Comparison of ENCODE assay signal across 8 cellular contexts in the genomic region with DNA sequence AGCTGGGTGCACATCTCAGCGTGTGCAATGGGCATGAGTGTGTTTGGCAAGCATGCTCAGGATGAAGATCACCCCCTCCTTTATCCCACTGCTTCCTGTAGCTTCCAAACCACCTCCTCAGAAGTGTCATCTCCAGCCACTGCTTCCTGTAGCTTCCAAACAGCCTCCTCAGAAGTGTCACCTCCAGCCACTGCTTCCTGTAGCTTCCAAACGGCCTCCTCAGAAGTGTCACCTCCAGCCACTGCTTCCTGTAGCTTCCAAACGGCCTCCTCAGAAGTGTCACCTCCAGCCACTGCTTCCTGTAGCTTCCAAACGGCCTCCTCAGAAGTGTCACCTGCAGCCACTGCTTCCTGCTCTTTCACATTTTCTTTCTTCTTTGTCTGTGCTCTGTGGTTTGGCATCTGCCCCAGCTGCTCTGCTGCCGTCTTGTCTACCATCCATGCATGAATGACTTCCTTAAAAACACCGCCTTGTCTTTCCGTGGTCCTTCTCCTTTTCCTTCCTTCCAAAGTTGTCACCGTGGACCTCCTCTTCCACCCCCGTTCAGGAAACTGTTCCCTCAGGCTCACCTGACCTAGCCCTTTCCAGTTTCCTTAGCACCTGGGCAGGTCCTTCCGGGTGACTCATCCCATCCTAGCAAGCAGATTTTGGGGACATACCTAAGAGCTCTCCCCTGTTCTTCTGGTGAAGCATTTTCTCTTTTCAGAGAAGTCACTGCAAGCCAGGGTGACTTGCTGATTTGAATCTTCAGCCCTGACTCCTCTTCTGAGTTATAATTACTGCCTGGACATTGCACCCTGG. TPM values are rescaled to one million over a fixed set of nuclear protein-coding genes. Genes with fewer than 3 reads are reported as not detected.
DNase-seq lines count a peak whose midpoint lies in the region; ATAC-seq and TF ChIP-seq lines count a peak whose summit lies in the region.

No MANE protein-coding gene starts in this region.

- H3K36me3 Mint-ChIP-seq in activated T-cell treated with anti-CD3 and anti-CD28 coated beads, Interleukin-2, amount 50 U/mL, for 72 hours (ENCODE audit: insufficient read depth in 2 of 2) = peaks cover 3 to 7% of the 10 kb centered on the region in 2 donors
- H3K36me3 Mint-ChIP-seq in stimulated activated memory B cell treated with anti-CD40 and anti-IgM and Interleukin-4, amounts not matched to agents 10 μg/mL and 1 μg/mL and 100 μg/mL, for 72 hours = peaks cover 7% of the 10 kb centered on the region
- peaks cover 13% of the 10 kb centered on the region for H3K36me3 Mint-ChIP-seq in type B pancreatic cell

- no peak overlapping the region for H3K27ac ChIP-seq in RWPE1

- H3K27me3 Mint-ChIP-seq in activated T-cell treated with anti-CD3 and anti-CD28 coated beads, Interleukin-2, amount 50 U/mL, for 72 hours (ENCODE audit: low read depth) = no peaks in the 10 kb centered on the region
- H3K27me3 Mint-ChIP-seq in stimulated activated memory B cell treated with anti-CD40 and anti-IgM and Interleukin-4, amounts not matched to agents 10 μg/mL and 1 μg/mL and 100 μg/mL, for 72 hours = no peaks in the 10 kb centered on the region
- no peaks in the 10 kb centered on the region for H3K27me3 Mint-ChIP-seq in type B pancreatic cell

- H3K4me3 Mint-ChIP-seq in activated T-cell treated with anti-CD3 and anti-CD28 coated beads, Interleukin-2, amount 50 U/mL, for 72 hours = peak overlapping the region; percentile 1 to 6
- H3K4me3 Mint-ChIP-seq in stimulated activated memory B cell treated with anti-CD40 and anti-IgM and Interleukin-4, amounts not matched to agents 10 μg/mL and 1 μg/mL and 100 μg/mL, for 72 hours = peak overlapping the region; percentile 70
- H3K4me3 Mint-ChIP-seq in type B pancreatic cell = no peak overlapping the region

- peaks cover 14% of the 10 kb centered on the region for H3K4me1 Mint-ChIP-seq in activated T-cell treated with anti-CD3 and anti-CD28 coated beads, Interleukin-2, amount 50 U/mL, for 72 hours (ENCODE audit: low read depth)
- peaks cover 32% of the 10 kb centered on the region for H3K4me1 Mint-ChIP-seq in stimulated activated memory B cell treated with anti-CD40 and anti-IgM and Interleukin-4, amounts not matched to agents 10 μg/mL and 1 μg/mL and 100 μg/mL, for 72 hours
- no peaks in the 10 kb centered on the region for H3K4me1 Mint-ChIP-seq in type B pancreatic cell (ENCODE audit: unreplicated experiment)

- H3K9me3 Mint-ChIP-seq in activated T-cell treated with anti-CD3 and anti-CD28 coated beads, Interleukin-2, amount 50 U/mL, for 72 hours = peaks cover 0 to 6% of the 10 kb centered on the region in 2 donors
- H3K9me3 Mint-ChIP-seq in stimulated activated memory B cell treated with anti-CD40 and anti-IgM and Interleukin-4, amounts not matched to agents 10 μg/mL and 1 μg/mL and 100 μg/mL, for 72 hours = no peaks in the 10 kb centered on the region
- H3K9me3 Mint-ChIP-seq in type B pancreatic cell = no peaks in the 10 kb centered on the region

- TF ChIP-seq CTCF in RWPE1 (conservative IDR thresholded peaks at IDR 0.05; ENCODE audit: low read depth) (no peak), type B pancreatic cell (conservative IDR thresholded peaks at IDR 0.05) (no peak)

- no peak for DNase-seq in activated T-cell treated with anti-CD3 and anti-CD28 coated beads, Interleukin-2, amount 50 U/mL, for 72 hours
- no peak for DNase-seq in activated T-cell treated with anti-CD3 and anti-CD28 coated beads, Interleukin-2, amount 50 U/mL, for 48 hours
- peak; percentile 45 for DNase-seq in RWPE1 (ENCODE audit: low spot score)
- DNase-seq in left ventricle myocardium superior = no peak
- no peak for DNase-seq in DMS 273 treated with DMSO at 0.1 percent for 48 hours (lab: John Stamatoyannopoulos, UW)
- DNase-seq in type B pancreatic cell (ENCODE audit: extremely low spot score, unreplicated experiment) = no peak

- no peak overlapping the region for H3K27ac Mint-ChIP-seq in activated T-cell treated with anti-CD3 and anti-CD28 coated beads, Interleukin-2, amount 50 U/mL, for 72 hours
- H3K27ac Mint-ChIP-seq in stimulated activated memory B cell treated with anti-CD40 and anti-IgM and Interleukin-4, amounts not matched to agents 10 μg/mL and 1 μg/mL and 100 μg/mL, for 72 hours = peak overlapping the region; percentile 87
- H3K27ac Mint-ChIP-seq in type B pancreatic cell = no peak overlapping the region

- POLR2A ChIA-PET in RWPE1 (lab: Yijun Ruan, JAX; ENCODE audit: low non-redundant PET) = no interaction called here

- CTCF ChIA-PET in RWPE1 (lab: Yijun Ruan, JAX) = no interaction called here

- intact Hi-C loops in left ventricle myocardium superior (cut with micrococcal nuclease) = no loop called here

- no peak for ATAC-seq in activated T-cell treated with anti-CD3 and anti-CD28 coated beads, Interleukin-2, amount 50 U/mL, for 72 hours (replicated peaks in 1 of 2)
- peak; percentile 86 for ATAC-seq in HG03064 (IDR thresholded peaks at IDR 0.05; ENCODE audit: low read depth, unreplicated experiment)
- peak; percentile 93 for ATAC-seq in stimulated activated memory B cell treated with anti-CD40 and anti-IgM and Interleukin-4, amounts not matched to agents 10 μg/mL and 1 μg/mL and 100 μg/mL, for 72 hours
- no peak for ATAC-seq in left ventricle myocardium superior

RNA-seq across cellular contexts. Expression of a gene that starts 43.5 kb away (rescaled TPM):
- total RNA-seq in activated T-cell treated with anti-CD3 and anti-CD28 coated beads, Interleukin-2, amount 50 U/mL, for 72 hours = 1 to 10 TPM; 8.3 to 9.7 TPM
- total RNA-seq in left ventricle myocardium superior (11.9 TPM), type B pancreatic cell (ENCODE audit: low replicate concordance) (11.5 and 13.5 TPM in 2 replicates)

Comparison
In these comparisons a context has a peak if more than half of its experiments do, and no peak if none do; other contexts are left out.
1. ATAC-seq: peak in HG03064 (single experiment) and stimulated activated memory B cell treated with anti-CD40 and anti-IgM and Interleukin-4, amounts not matched to agents 10 μg/mL and 1 μg/mL and 100 μg/mL, for 72 hours (single experiment); none in activated T-cell treated with anti-CD3 and anti-CD28 coated beads, Interleukin-2, amount 50 U/mL, for 72 hours (0 of 2) and left ventricle myocardium superior (single experiment).